Comparison of ENCODE assay signal across 26 cellular contexts in the genomic region with DNA sequence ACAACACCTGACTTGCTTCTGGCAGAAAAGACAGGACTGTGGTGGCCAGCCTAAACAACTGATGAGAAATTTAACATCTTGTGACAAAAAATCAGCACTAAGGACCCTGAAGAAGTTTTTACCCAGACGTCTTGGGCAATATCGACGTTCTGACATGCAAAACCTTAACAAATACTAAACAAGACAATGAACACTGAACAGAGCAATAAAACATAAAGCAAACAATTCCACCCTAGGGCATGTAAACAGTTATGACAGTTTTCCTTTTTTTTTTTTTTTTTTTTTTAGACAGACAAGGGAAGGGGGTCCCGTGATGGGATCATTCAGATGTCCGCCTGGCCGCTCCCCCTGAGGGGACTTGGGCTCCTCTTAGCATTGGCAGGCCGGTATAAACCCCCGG.
"Had no signal": no experiment of that assay in that cellular context is flagged by ENCODE, and none has a peak within 500 bp of the region (broad histone marks: within the 10 kb centered on the region; RNA-seq: fewer than 3 reads in every experiment).

No MANE protein-coding gene starts in this region.

- H3K36me3 ChIP-seq: esophagus squamous epithelium, gastroesophageal sphincter had no signal

- H3K4me1 ChIP-seq: esophagus squamous epithelium, gastroesophageal sphincter had no signal

- H3K27me3 Mint-ChIP-seq: activated CD4-positive, alpha-beta memory T cell treated with anti-CD3 and anti-CD28 coated beads, Interleukin-2, amount 10 ng/mL, durations not matched to agents 7 days and 5 days; activated CD4-positive, alpha-beta T cell treated with anti-CD3 and anti-CD28 coated beads for 36 hours; activated CD4-positive, alpha-beta T cell treated with anti-CD3 and anti-CD28 coated beads, Interleukin-2, amount 10 ng/mL, durations not matched to agents 7 days and 5 days; activated naive CD8-positive, alpha-beta T cell; activated T-helper 17 cell treated with anti-CD3 and anti-CD28 coated beads, Interleukin-2, amount 50 U/mL, for 72 hours; effector memory CD8-positive, alpha-beta T cell had no signal

- H3K4me3 ChIP-seq: esophagus squamous epithelium, gastroesophageal sphincter had no signal

- H3K27me3 ChIP-seq: esophagus squamous epithelium, gastroesophageal sphincter had no signal

- H3K36me3 Mint-ChIP-seq: activated naive CD8-positive, alpha-beta T cell had no signal

- H3K27ac Mint-ChIP-seq: activated CD4-positive, alpha-beta memory T cell treated with anti-CD3 and anti-CD28 coated beads, Interleukin-2, amount 10 ng/mL, durations not matched to agents 7 days and 5 days; activated CD4-positive, alpha-beta T cell treated with anti-CD3 and anti-CD28 coated beads for 36 hours; activated CD4-positive, alpha-beta T cell treated with anti-CD3 and anti-CD28 coated beads, Interleukin-2, amount 10 ng/mL, durations not matched to agents 7 days and 5 days; activated naive CD8-positive, alpha-beta T cell; activated T-helper 17 cell treated with anti-CD3 and anti-CD28 coated beads, Interleukin-2, amount 50 U/mL, for 72 hours; effector memory CD8-positive, alpha-beta T cell had no signal

- DNase-seq: activated CD4-positive, alpha-beta memory T cell treated with anti-CD3 and anti-CD28 coated beads, Interleukin-2, amount 10 ng/mL, durations not matched to agents 7 days and 5 days; activated CD4-positive, alpha-beta T cell treated with anti-CD3 and anti-CD28 coated beads for 36 hours; activated CD4-positive, alpha-beta T cell treated with anti-CD3 and anti-CD28 coated beads, Interleukin-2, amount 10 ng/mL, durations not matched to agents 7 days and 5 days; activated CD4-positive, alpha-beta T cell treated with anti-CD3 and anti-CD28 coated beads, Interleukin-2, amount 50 U/mL, for 4 hours; activated CD4-positive, CD25-positive, alpha-beta regulatory T cell; activated CD4-positive, CD25-positive, alpha-beta regulatory T cell treated with anti-CD3 and anti-CD28 coated beads, Interleukin-2, amount 50 U/mL, for 72 hours; activated CD8-positive, alpha-beta memory T cell treated with anti-CD3 and anti-CD28 coated beads for 24 hours; activated effector memory CD4-positive, alpha-beta T cell treated with Interleukin-2 at 50 U/mL for 16 hours; activated gamma-delta T cell treated with Interleukin-2 at 50 U/mL for 16 hours; activated naive CD4-positive, alpha-beta T cell treated with anti-CD3 and anti-CD28 coated beads, Interleukin-2, amount 50 U/mL, for 16 hours; activated naive CD4-positive, alpha-beta T cell treated with Interleukin-2 at 50 U/mL for 16 hours; activated T-cell treated with anti-CD3 and anti-CD28 coated beads, Interleukin-2, amount 50 U/mL, for 4 hours; amniotic stem cell; anterior cingulate cortex; caudate nucleus; cortex of kidney; dermis blood vessel endothelial cell; effector CD4-positive, alpha-beta T cell; effector memory CD8-positive, alpha-beta T cell; esophagus squamous epithelium; foreskin melanocyte; T-helper 2 cell had no signal

- H3K4me1 Mint-ChIP-seq: activated CD4-positive, alpha-beta memory T cell treated with anti-CD3 and anti-CD28 coated beads, Interleukin-2, amount 10 ng/mL, durations not matched to agents 7 days and 5 days; activated CD4-positive, alpha-beta T cell treated with anti-CD3 and anti-CD28 coated beads for 36 hours; activated CD4-positive, alpha-beta T cell treated with anti-CD3 and anti-CD28 coated beads, Interleukin-2, amount 10 ng/mL, durations not matched to agents 7 days and 5 days; activated T-helper 17 cell treated with anti-CD3 and anti-CD28 coated beads, Interleukin-2, amount 50 U/mL, for 72 hours had no signal

- H3K27ac ChIP-seq: epithelial cell of prostate, esophagus squamous epithelium, gastroesophageal sphincter had no signal

- H3K9me3 ChIP-seq: gastroesophageal sphincter had no signal

- H3K4me3 Mint-ChIP-seq: activated CD4-positive, alpha-beta memory T cell treated with anti-CD3 and anti-CD28 coated beads, Interleukin-2, amount 10 ng/mL, durations not matched to agents 7 days and 5 days; activated CD4-positive, alpha-beta T cell treated with anti-CD3 and anti-CD28 coated beads for 36 hours; activated CD4-positive, alpha-beta T cell treated with anti-CD3 and anti-CD28 coated beads, Interleukin-2, amount 10 ng/mL, durations not matched to agents 7 days and 5 days; activated naive CD8-positive, alpha-beta T cell; activated T-cell treated with anti-CD3 and anti-CD28 coated beads, Interleukin-2, amount 50 U/mL, for 4 hours; activated T-helper 17 cell treated with anti-CD3 and anti-CD28 coated beads, Interleukin-2, amount 50 U/mL, for 72 hours; effector memory CD8-positive, alpha-beta T cell had no signal
